16 cellular contexts compared by ENCODE assay signal in genomic region chr12:30829876-30830275, GRCh38.
A peak's percentile ranks its signal among the peaks of the same experiment; 100 is the strongest.
DNase-seq lines count a peak whose midpoint lies in the region; ATAC-seq and TF ChIP-seq lines count a peak whose summit lies in the region.
"Had no signal": no experiment of that assay in that cellular context is flagged by ENCODE, and none has a peak within 500 bp of the region (broad histone marks: within the 10 kb centered on the region; RNA-seq: fewer than 3 reads in every experiment).

No MANE protein-coding gene starts in this region.

- no peak for TF ChIP-seq POLR2A in esophagus muscularis mucosa (IDR thresholded peaks at IDR 0.05; ENCODE audit: low read depth)

- H3K4me3 Mint-ChIP-seq in progenitor cell of endocrine pancreas (ENCODE audit: low read depth), result no peak overlapping the region
- no peak overlapping the region for H3K4me3 Mint-ChIP-seq in activated T-cell treated with anti-CD3 and anti-CD28 coated beads, Interleukin-2, amount 50 U/mL, for 24 hours
- H3K4me3 Mint-ChIP-seq: CD4-positive, alpha-beta T cell; GM23338; IgD-negative memory B cell had no signal

- H3K27me3 ChIP-seq in esophagus muscularis mucosa, result peaks cover 0 to 10% (median 0%) of the 10 kb centered on the region in 4 donors

- intact Hi-C loops in cardiac septum (cut with DNase I) (no loop called here), Right ventricle myocardium inferior (cut with DNase I) (no loop called here), esophagus muscularis mucosa (cut with DNase I) (no loop called here)

- no peak for TF ChIP-seq CTCF in esophagus muscularis mucosa (IDR thresholded peaks at IDR 0.05)
- TF ChIP-seq CTCF in progenitor cell of endocrine pancreas (IDR thresholded peaks at IDR 0.05; ENCODE audit: unreplicated experiment), result no peak

- no peak for ATAC-seq in Right ventricle myocardium inferior
- no peak for ATAC-seq in GM19023 (IDR thresholded peaks at IDR 0.05; ENCODE audit: unreplicated experiment)
- ATAC-seq: A549, GM23338, HepG2 had no signal

- H3K27ac Mint-ChIP-seq in progenitor cell of endocrine pancreas, result no peak overlapping the region
- H3K27ac Mint-ChIP-seq in activated T-cell treated with anti-CD3 and anti-CD28 coated beads, Interleukin-2, amount 50 U/mL, for 24 hours, result no peak overlapping the region
- H3K27ac Mint-ChIP-seq: CD4-positive, alpha-beta T cell; GM23338; IgD-negative memory B cell had no signal

- no peaks in the 10 kb centered on the region for H3K4me1 Mint-ChIP-seq in progenitor cell of endocrine pancreas (ENCODE audit: low read depth)
- no peaks in the 10 kb centered on the region for H3K4me1 Mint-ChIP-seq in activated T-cell treated with anti-CD3 and anti-CD28 coated beads, Interleukin-2, amount 50 U/mL, for 24 hours (ENCODE audit: low read depth)
- H3K4me1 Mint-ChIP-seq: IgD-negative memory B cell had no signal

- DNase-seq in cardiac septum (ENCODE audit: low spot score), result peak; percentile 54
- DNase-seq in Right ventricle myocardium inferior (ENCODE audit: missing footprints), result no peak
- DNase-seq in esophagus muscularis mucosa (ENCODE audit: extremely low spot score), result peak; percentile 55
- peak; percentile 1 for DNase-seq in progenitor cell of endocrine pancreas (ENCODE audit: low spot score, unreplicated experiment)
- DNase-seq in stimulated activated CD4-positive, alpha-beta T cell treated with anti-CD3 and anti-CD28 coated beads, Interleukin-15, amount 100 ng/mL, for 24 hours, result no peak
- DNase-seq in activated T-cell treated with anti-CD3 and anti-CD28 coated beads, Interleukin-2, amount 50 U/mL, for 24 hours, result no peak
- DNase-seq: AML-193; Caco-2; CD4-positive, alpha-beta T cell had no signal

- H3K9me3 ChIP-seq in esophagus muscularis mucosa, result no peaks in the 10 kb centered on the region
- H3K9me3 ChIP-seq: A549, Caco-2 had no signal

- H3K27ac ChIP-seq in esophagus muscularis mucosa (replicated peaks in 1 of 4), result no peak overlapping the region
- H3K27ac ChIP-seq: 22Rv1, A549, C4-2B had no signal

- H3K36me3 Mint-ChIP-seq in progenitor cell of endocrine pancreas (ENCODE audit: insufficient read depth), result no peaks in the 10 kb centered on the region
- H3K36me3 Mint-ChIP-seq in activated T-cell treated with anti-CD3 and anti-CD28 coated beads, Interleukin-2, amount 50 U/mL, for 24 hours (ENCODE audit: low read depth), result no peaks in the 10 kb centered on the region

- 80% methylated on average over 1 of the region's 1 CpG for WGBS in esophagus muscularis mucosa

- peaks cover 3% of the 10 kb centered on the region for H3K9me3 Mint-ChIP-seq in progenitor cell of endocrine pancreas (ENCODE audit: low read depth)
- H3K9me3 Mint-ChIP-seq in activated T-cell treated with anti-CD3 and anti-CD28 coated beads, Interleukin-2, amount 50 U/mL, for 24 hours, result no peaks in the 10 kb centered on the region
- H3K9me3 Mint-ChIP-seq: CD4-positive, alpha-beta T cell; IgD-negative memory B cell had no signal

- no peak overlapping the region for H3K4me3 ChIP-seq in esophagus muscularis mucosa
- H3K4me3 ChIP-seq: A549, GM23338 had no signal

- TF ChIP-seq EP300 in esophagus muscularis mucosa (IDR thresholded peaks at IDR 0.05), result no peak

- H3K4me1 ChIP-seq in esophagus muscularis mucosa, result no peaks in the 10 kb centered on the region
- H3K4me1 ChIP-seq: A549, Caco-2 had no signal

- H3K27me3 Mint-ChIP-seq in progenitor cell of endocrine pancreas, result peaks cover 28% of the 10 kb centered on the region
- H3K27me3 Mint-ChIP-seq in activated T-cell treated with anti-CD3 and anti-CD28 coated beads, Interleukin-2, amount 50 U/mL, for 24 hours, result peaks cover 29% of the 10 kb centered on the region

- no peaks in the 10 kb centered on the region for H3K36me3 ChIP-seq in esophagus muscularis mucosa

Comparison
In these comparisons a context has a peak if more than half of its experiments do, and no peak if none do; other contexts are left out.
1. DNase-seq: peak in cardiac septum (single experiment), esophagus muscularis mucosa (single experiment) and progenitor cell of endocrine pancreas (single experiment); none in Right ventricle myocardium inferior (single experiment), stimulated activated CD4-positive, alpha-beta T cell treated with anti-CD3 and anti-CD28 coated beads, Interleukin-15, amount 100 ng/mL, for 24 hours (single experiment) and activated T-cell treated with anti-CD3 and anti-CD28 coated beads, Interleukin-2, amount 50 U/mL, for 24 hours (single experiment).